ENCODE assay signal across 37 cellular contexts in genomic region chr9:27569406-27569805, GRCh38. TPM values are rescaled to one million over a fixed set of nuclear protein-coding genes. Genes with fewer than 3 reads are reported as not detected.
DNase-seq lines count a peak whose midpoint lies in the region; ATAC-seq, FAIRE-seq and TF ChIP-seq lines count a peak whose summit lies in the region.
"Had no signal": no experiment of that assay in that cellular context is flagged by ENCODE, and none has a peak within 500 bp of the region (broad histone marks: within the 10 kb centered on the region; RNA-seq: fewer than 3 reads in every experiment).

No MANE protein-coding gene starts in this region.

- H3K4me3 ChIP-seq in HepG2 (replicated peaks in 1 of 3; ENCODE audit: insufficient read depth in 1 of 3, low read depth in 2 of 3, low read length in 3 of 3) (no peak overlapping the region), right lobe of liver (no peak overlapping the region), epithelial cell of esophagus (ENCODE audit: low read length) (no peak overlapping the region), stomach (no peak overlapping the region)
- H3K4me3 ChIP-seq: cardiac muscle cell, esophagus squamous epithelium, HAP-1, sigmoid colon had no signal

- H3K9ac ChIP-seq in HepG2 (ENCODE audit: insufficient read depth, low read depth, low read length): no peak overlapping the region

- POLR2A ChIA-PET in HepG2 (lab: Yijun Ruan, JAX): no interaction called here

- BruUV-seq in HepG2 (replicated peaks; lab: Mats Ljungman, UMichigan): no TSS peak

- ATAC-seq in HepG2 (peak; percentile 28), right lobe of liver (no peak), GM18868 (IDR thresholded peaks at IDR 0.05; ENCODE audit: unreplicated experiment) (no peak)
- ATAC-seq: activated CD8-positive, alpha-beta T cell treated with anti-CD3 and anti-CD28 coated beads, Interleukin-2, amount 10 ng/mL, durations not matched to agents 7 days and 5 days; foreskin keratinocyte; naive thymus-derived CD4-positive, alpha-beta T cell; Panc1 had no signal

- no peaks in the 10 kb centered on the region for H4K20me1 ChIP-seq in HepG2 (ENCODE audit: insufficient read depth, low read length)

- no peak for TF ChIP-seq CTCF in HepG2 (CRISPR knock-in tag; IDR thresholded peaks at IDR 0.05)
- TF ChIP-seq CTCF in right lobe of liver (IDR thresholded peaks at IDR 0.05): no peak
- TF ChIP-seq CTCF in epithelial cell of esophagus (IDR thresholded peaks at IDR 0.05; ENCODE audit: insufficient read depth, low read depth, low read length, missing control alignments): no peak
- no peak for TF ChIP-seq CTCF in stomach (IDR thresholded peaks at IDR 0.05)

- H3K27ac ChIP-seq in HepG2 (ENCODE audit: extremely low read length, insufficient read depth, low read length): no peak overlapping the region
- no peak overlapping the region for H3K27ac ChIP-seq in right lobe of liver
- H3K27ac ChIP-seq in stomach: peak overlapping the region in 2 of 5 donors; percentile 14 to 54
- H3K27ac ChIP-seq: cardiac muscle cell, esophagus squamous epithelium, foreskin keratinocyte, WERI-Rb-1 had no signal

- H3K79me2 ChIP-seq in HepG2 (ENCODE audit: insufficient read depth, low read length): no peaks in the 10 kb centered on the region

- TF ChIP-seq POLR2A in HepG2 (IDR thresholded peaks at IDR 0.05; ENCODE audit: insufficient read depth in 1 of 2, low read depth in 2 of 2, low read length in 2 of 2) (no peak), right lobe of liver (IDR thresholded peaks at IDR 0.05) (no peak), stomach (IDR thresholded peaks at IDR 0.05) (no peak)

- no peak for TF ChIP-seq RAD21 in HepG2 (CRISPR knock-in tag; IDR thresholded peaks at IDR 0.05)

- TF ChIP-seq EP300 in HepG2 (IDR thresholded peaks at IDR 0.05; ENCODE audit: low read depth in 2 of 2, low read length in 2 of 2) (peak in 1 of 2 experiments; percentile 51; a peak in 1 of 4 replicates), HepG2 (CRISPR knock-in tag; IDR thresholded peaks at IDR 0.05; ENCODE audit: borderline replicate concordance) (peak; percentile 42; the same call in 1 of the 2 replicates), stomach (IDR thresholded peaks at IDR 0.05) (no peak)

- H3K4me1 ChIP-seq in HepG2 (ENCODE audit: insufficient read depth, low read length) (peaks cover 75% of the 10 kb centered on the region), right lobe of liver (peaks cover 0 to 31% (median 8%) of the 10 kb centered on the region in 4 donors), stomach (peaks cover 0 to 55% (median 31%) of the 10 kb centered on the region in 4 donors)

- 4% methylated on average over 2 of the region's 2 CpGs for WGBS in HepG2 (ENCODE audit: low lambda C conversion rate)
- 63% methylated on average over 2 of the region's 2 CpGs for WGBS in right lobe of liver (ENCODE audit: insufficient coverage, low coverage, low lambda C conversion rate, missing lambda C conversion rate)
- WGBS in stomach, 5 donors: 21 to 67% (median 38%) methylated on average over 2 of the region's 2 CpGs

- intact Hi-C loops in HepG2 (cut with micrococcal nuclease; ENCODE audit: unreplicated experiment): loop anchor here (1.0 kb wide), 1 partner anchor 133 kb away; no protein-coding TSS in a partner anchor
- intact Hi-C loops in right lobe of liver (cut with DNase I): no loop called here
- intact Hi-C loops in stomach (cut with DNase I; ENCODE audit: low total_unique reads): no loop called here

- H3K27me3 ChIP-seq in HepG2 (ENCODE audit: control insufficient read depth in 1 of 2, insufficient read depth in 2 of 2, low read length in 2 of 2): no peaks in the 10 kb centered on the region; a peak in 1 of 5 replicates
- no peaks in the 10 kb centered on the region for H3K27me3 ChIP-seq in right lobe of liver
- no peaks in the 10 kb centered on the region for H3K27me3 ChIP-seq in stomach
- H3K27me3 ChIP-seq: cardiac muscle cell, esophagus squamous epithelium, foreskin keratinocyte, sigmoid colon had no signal

- no peaks in the 10 kb centered on the region for H3K9me3 ChIP-seq in HepG2 (ENCODE audit: low read length)
- no peaks in the 10 kb centered on the region for H3K9me3 ChIP-seq in right lobe of liver
- no peaks in the 10 kb centered on the region for H3K9me3 ChIP-seq in stomach
- H3K9me3 ChIP-seq: esophagus squamous epithelium, HAP-1, sigmoid colon had no signal

- FAIRE-seq in HepG2 (lab: Jason Lieb, UNC): no peak

- DNase-seq in HepG2 (ENCODE audit: low spot score) (peak; percentile 86), right lobe of liver (no peak), NCI-H526 (lab: John Stamatoyannopoulos, UW) (peak; percentile 16 to 65), epithelial cell of esophagus (ENCODE audit: low read depth) (peak; percentile 77), G401 (ENCODE audit: low spot score) (no peak), stomach (no peak)
- no peak for DNase-seq in stimulated activated CD4-positive, alpha-beta T cell treated with anti-CD3 and anti-CD28 coated beads, Interleukin-4, amount 100 ng/mL, for 1 hour
- DNase-seq: activated CD4-positive, alpha-beta T cell treated with anti-CD3 and anti-CD28 coated beads for 4 hours; activated CD8-positive, alpha-beta T cell treated with anti-CD3 and anti-CD28 coated beads, Interleukin-2, amount 10 ng/mL, durations not matched to agents 7 days and 5 days; activated effector memory CD4-positive, alpha-beta T cell treated with anti-CD3 and anti-CD28 coated beads, Interleukin-2, amount 50 U/mL, for 16 hours; activated naive CD8-positive, alpha-beta T cell treated with anti-CD3 and anti-CD28 coated beads for 36 hours; anterior cingulate cortex; endodermal cell; esophagus squamous epithelium; GDM1; head of caudate nucleus; islet precursor cell; midbrain; naive thymus-derived CD4-positive, alpha-beta T cell; NCI-H1436 treated with DMSO at 0.1 percent for 48 hours; NCI-H2107; nucleus accumbens; SHP77 treated with DMSO at 0.1 percent for 48 hours; sigmoid colon; stimulated activated CD4-positive, alpha-beta T cell treated with anti-CD3 and anti-CD28 coated beads, Interleukin-4, amount 100 ng/mL, for 24 hours; T1000; trophoblast cell; WERI-Rb-1 had no signal

- no peak overlapping the region for H3K4me2 ChIP-seq in HepG2 (ENCODE audit: low read depth, low read length)

- CTCF ChIA-PET in HepG2 (lab: Yijun Ruan, JAX; ENCODE audit: low intra/inter-chr PET ratio, low total read pairs): no interaction called here

- in situ Hi-C loops in HepG2 (cut with HindIII; ENCODE audit: extremely low pct_ligation_motif_present, low pct_unique_long_range_greater_than_20kb): no loop called here
- in situ Hi-C loops in G401 (cut with HindIII; ENCODE audit: low sequenced_read_pairs): no loop called here

- H3K36me3 ChIP-seq in HepG2 (replicated peaks in 1 of 2; ENCODE audit: control insufficient read depth in 1 of 2, insufficient read depth in 2 of 2, low read length in 2 of 2) (no peaks in the 10 kb centered on the region), right lobe of liver (no peaks in the 10 kb centered on the region), stomach (peaks cover 0 to 24% (median 22%) of the 10 kb centered on the region in 4 donors)
- H3K36me3 ChIP-seq: HAP-1, WERI-Rb-1 had no signal

- H2AFZ ChIP-seq in HepG2 (ENCODE audit: low read length): no peak overlapping the region

RNA-seq across cellular contexts. Expression of gene C9orf72, which starts 3.9 kb away (rescaled TPM):
- total RNA-seq in HepG2 (2016; rRNA removed; fragmentation: Illumina TruSeq; extraction: Trizol): 3.1 and 4.5 TPM in 2 replicates
- 0.81 and 0.88 TPM in 2 replicates for total RNA-seq in HepG2 (2016; cell fraction: cytosol; rRNA removed; fragmentation: Illumina TruSeq; extraction: Trizol; ENCODE audit: low read depth)
- total RNA-seq in HepG2 (2016; cell fraction: insoluble cytoplasmic fraction; rRNA removed; fragmentation: Illumina TruSeq; extraction: Trizol): 3.4 and 4.6 TPM in 2 replicates
- 1.3 and 1.7 TPM in 2 replicates for total RNA-seq in HepG2 (2016; cell fraction: membrane; rRNA removed; fragmentation: Illumina TruSeq; extraction: Trizol)
- 8.0 and 9.1 TPM in 2 replicates for total RNA-seq in HepG2 (2016; cell fraction: nucleus; rRNA removed; fragmentation: Illumina TruSeq; extraction: Trizol)
- 5.2 and 5.9 TPM in 2 replicates for polyA plus RNA-seq in HepG2 (2011; rRNA removed)
- polyA plus RNA-seq in HepG2 (2011; cell fraction: cytosol; rRNA removed): 0.94 and 2.1 TPM in 2 replicates
- polyA plus RNA-seq in HepG2 (2011; cell fraction: nucleus; rRNA removed): 7.7 and 10.3 TPM in 2 replicates
- polyA plus RNA-seq in HepG2 (2012): 6.4 and 10.0 TPM in 2 replicates
- polyA plus RNA-seq in HepG2 (2016; cell fraction: cytosol; fragmentation: Illumina TruSeq; extraction: Trizol; ENCODE audit: low read depth): 0.33 and 0.44 TPM in 2 replicates
- 2.7 and 2.9 TPM in 2 replicates for polyA plus RNA-seq in HepG2 (2016; cell fraction: insoluble cytoplasmic fraction; fragmentation: Illumina TruSeq; extraction: Trizol; ENCODE audit: low read depth)
- 0.84 and 1.1 TPM in 2 replicates for polyA plus RNA-seq in HepG2 (2016; cell fraction: membrane; fragmentation: Illumina TruSeq; extraction: Trizol; ENCODE audit: low read depth)
- polyA plus RNA-seq in HepG2 (2016; cell fraction: nucleus; fragmentation: Illumina TruSeq; extraction: Trizol; ENCODE audit: insufficient read depth, low read depth): 7.7 and 8.0 TPM in 2 replicates
- 4.3 and 5.2 TPM in 2 replicates for polyA minus RNA-seq in HepG2 (2011; rRNA and poly(A)+ RNA removed; ENCODE audit: low replicate concordance)
- 2.4 and 3.7 TPM in 2 replicates for polyA minus RNA-seq in HepG2 (2011; cell fraction: cytosol; rRNA and poly(A)+ RNA removed)
- 34.9 and 41.5 TPM in 2 replicates for polyA minus RNA-seq in HepG2 (2011; cell fraction: nucleus; rRNA and poly(A)+ RNA removed)
- total RNA-seq in right lobe of liver: 1 to 10 TPM; 4.9 to 7.7 (median 6.8) TPM
- 3.6 and 6.0 TPM in 2 replicates for total RNA-seq in G401 (2014; rRNA removed; shearing (Covaris generic))
- 10 to 100 TPM in 4 of 5 donors, 1 to 10 TPM in 1; 2.6 to 69.9 (median 12.9) TPM for total RNA-seq in stomach
- 1 to 10 TPM; 4.7 to 6.5 (median 5.9) TPM for polyA plus RNA-seq in stomach

RNA-seq across cellular contexts. Expression of gene MOB3B, which starts 39.8 kb away (rescaled TPM):
- 0.03 and 0.09 TPM in 2 replicates for total RNA-seq in HepG2 (2016; rRNA removed; fragmentation: Illumina TruSeq; extraction: Trizol)
- not detected in 2 replicates for total RNA-seq in HepG2 (2016; cell fraction: cytosol; rRNA removed; fragmentation: Illumina TruSeq; extraction: Trizol; ENCODE audit: low read depth)
- 0.06 TPM in 2 replicates for total RNA-seq in HepG2 (2016; cell fraction: insoluble cytoplasmic fraction; rRNA removed; fragmentation: Illumina TruSeq; extraction: Trizol)
- 0.03 and 0.09 TPM in 2 replicates for total RNA-seq in HepG2 (2016; cell fraction: membrane; rRNA removed; fragmentation: Illumina TruSeq; extraction: Trizol)
- not detected in 2 replicates for total RNA-seq in HepG2 (2016; cell fraction: nucleus; rRNA removed; fragmentation: Illumina TruSeq; extraction: Trizol)
- 0.03 TPM in 2 replicates for polyA plus RNA-seq in HepG2 (2011; rRNA removed)
- 0.01 and 0.03 TPM in 2 replicates for polyA plus RNA-seq in HepG2 (2011; cell fraction: cytosol; rRNA removed)
- polyA plus RNA-seq in HepG2 (2011; cell fraction: nucleus; rRNA removed): 0.03 and 0.07 TPM in 2 replicates
- polyA plus RNA-seq in HepG2 (2012): 0.04 and 0.09 TPM in 2 replicates
- not detected in 2 replicates for polyA plus RNA-seq in HepG2 (2016; cell fraction: cytosol; fragmentation: Illumina TruSeq; extraction: Trizol; ENCODE audit: low read depth)
- 0.07 and 0.10 TPM in 2 replicates for polyA plus RNA-seq in HepG2 (2016; cell fraction: insoluble cytoplasmic fraction; fragmentation: Illumina TruSeq; extraction: Trizol; ENCODE audit: low read depth)
- 0.03 TPM in 1 of 2 replicates, not detected in the other for polyA plus RNA-seq in HepG2 (2016; cell fraction: membrane; fragmentation: Illumina TruSeq; extraction: Trizol; ENCODE audit: low read depth)
- 0.11 TPM in 1 of 2 replicates, not detected in the other for polyA plus RNA-seq in HepG2 (2016; cell fraction: nucleus; fragmentation: Illumina TruSeq; extraction: Trizol; ENCODE audit: insufficient read depth, low read depth)
- 0.02 and 15.4 TPM in 2 replicates for polyA minus RNA-seq in HepG2 (2011; rRNA and poly(A)+ RNA removed; ENCODE audit: low replicate concordance)
- not detected in 2 replicates for polyA minus RNA-seq in HepG2 (2011; cell fraction: cytosol; rRNA and poly(A)+ RNA removed)
- 0.12 TPM in 1 of 2 replicates, not detected in the other for polyA minus RNA-seq in HepG2 (2011; cell fraction: nucleus; rRNA and poly(A)+ RNA removed)
- 1 to 10 TPM; 1.0 to 2.4 (median 1.7) TPM for total RNA-seq in right lobe of liver
- not detected in 2 replicates for total RNA-seq in G401 (2014; rRNA removed; shearing (Covaris generic))
- 10 to 100 TPM in 4 of 5 donors, 1 to 10 TPM in 1; 6.4 to 32.7 (median 13.6) TPM for total RNA-seq in stomach
- 1 to 10 TPM; 4.0 to 7.2 (median 4.8) TPM for polyA plus RNA-seq in stomach

RNA-seq across cellular contexts. Expression of gene IFNK, which starts 45.3 kb away (rescaled TPM):
- not detected in 2 replicates for total RNA-seq in HepG2 (2016; rRNA removed; fragmentation: Illumina TruSeq; extraction: Trizol)
- not detected in 2 replicates for total RNA-seq in HepG2 (2016; cell fraction: cytosol; rRNA removed; fragmentation: Illumina TruSeq; extraction: Trizol; ENCODE audit: low read depth)
- total RNA-seq in HepG2 (2016; cell fraction: insoluble cytoplasmic fraction; rRNA removed; fragmentation: Illumina TruSeq; extraction: Trizol): not detected in 2 replicates
- not detected in 2 replicates for total RNA-seq in HepG2 (2016; cell fraction: membrane; rRNA removed; fragmentation: Illumina TruSeq; extraction: Trizol)
- total RNA-seq in HepG2 (2016; cell fraction: nucleus; rRNA removed; fragmentation: Illumina TruSeq; extraction: Trizol): not detected in 2 replicates
- polyA plus RNA-seq in HepG2 (2011; rRNA removed): not detected in 2 replicates
- not detected in 2 replicates for polyA plus RNA-seq in HepG2 (2011; cell fraction: cytosol; rRNA removed)
- polyA plus RNA-seq in HepG2 (2011; cell fraction: nucleus; rRNA removed): not detected in 2 replicates
- not detected in 2 replicates for polyA plus RNA-seq in HepG2 (2012)
- not detected in 2 replicates for polyA plus RNA-seq in HepG2 (2016; cell fraction: cytosol; fragmentation: Illumina TruSeq; extraction: Trizol; ENCODE audit: low read depth)
- not detected in 2 replicates for polyA plus RNA-seq in HepG2 (2016; cell fraction: insoluble cytoplasmic fraction; fragmentation: Illumina TruSeq; extraction: Trizol; ENCODE audit: low read depth)
- polyA plus RNA-seq in HepG2 (2016; cell fraction: membrane; fragmentation: Illumina TruSeq; extraction: Trizol; ENCODE audit: low read depth): not detected in 2 replicates
- not detected in 2 replicates for polyA plus RNA-seq in HepG2 (2016; cell fraction: nucleus; fragmentation: Illumina TruSeq; extraction: Trizol; ENCODE audit: insufficient read depth, low read depth)
- not detected in 2 replicates for polyA minus RNA-seq in HepG2 (2011; rRNA and poly(A)+ RNA removed; ENCODE audit: low replicate concordance)
- not detected in 2 replicates for polyA minus RNA-seq in HepG2 (2011; cell fraction: cytosol; rRNA and poly(A)+ RNA removed)
- not detected in 2 replicates for polyA minus RNA-seq in HepG2 (2011; cell fraction: nucleus; rRNA and poly(A)+ RNA removed)
- not detected for total RNA-seq in right lobe of liver
- total RNA-seq in G401 (2014; rRNA removed; shearing (Covaris generic)): not detected in 2 replicates
- not detected for total RNA-seq in stomach
- not detected for polyA plus RNA-seq in stomach
- total RNA-seq: activated CD8-positive, alpha-beta T cell treated with anti-CD3 and anti-CD28 coated beads, Interleukin-2, amount 10 ng/mL, durations not matched to agents 7 days and 5 days; activated naive CD8-positive, alpha-beta T cell treated with anti-CD3 and anti-CD28 coated beads for 36 hours; cardiac muscle cell; endodermal cell; esophagus squamous epithelium; lower leg skin; naive thymus-derived CD4-positive, alpha-beta T cell; NCI-H460; progenitor cell of endocrine pancreas; sigmoid colon had no signal
- polyA plus RNA-seq: BJ; cardiac muscle cell; naive thymus-derived CD4-positive, alpha-beta T cell; sigmoid colon had no signal

Comparison
In these comparisons a context has a peak if more than half of its experiments do, and no peak if none do; other contexts are left out.
1. DNase-seq: peak in HepG2 (single experiment), NCI-H526 (2 of 2) and epithelial cell of esophagus (single experiment); none in right lobe of liver (0 of 3), stimulated activated CD4-positive, alpha-beta T cell treated with anti-CD3 and anti-CD28 coated beads, Interleukin-4, amount 100 ng/mL, for 1 hour (single experiment), G401 (single experiment) and stomach (single experiment).